In the genomic region with DNA sequence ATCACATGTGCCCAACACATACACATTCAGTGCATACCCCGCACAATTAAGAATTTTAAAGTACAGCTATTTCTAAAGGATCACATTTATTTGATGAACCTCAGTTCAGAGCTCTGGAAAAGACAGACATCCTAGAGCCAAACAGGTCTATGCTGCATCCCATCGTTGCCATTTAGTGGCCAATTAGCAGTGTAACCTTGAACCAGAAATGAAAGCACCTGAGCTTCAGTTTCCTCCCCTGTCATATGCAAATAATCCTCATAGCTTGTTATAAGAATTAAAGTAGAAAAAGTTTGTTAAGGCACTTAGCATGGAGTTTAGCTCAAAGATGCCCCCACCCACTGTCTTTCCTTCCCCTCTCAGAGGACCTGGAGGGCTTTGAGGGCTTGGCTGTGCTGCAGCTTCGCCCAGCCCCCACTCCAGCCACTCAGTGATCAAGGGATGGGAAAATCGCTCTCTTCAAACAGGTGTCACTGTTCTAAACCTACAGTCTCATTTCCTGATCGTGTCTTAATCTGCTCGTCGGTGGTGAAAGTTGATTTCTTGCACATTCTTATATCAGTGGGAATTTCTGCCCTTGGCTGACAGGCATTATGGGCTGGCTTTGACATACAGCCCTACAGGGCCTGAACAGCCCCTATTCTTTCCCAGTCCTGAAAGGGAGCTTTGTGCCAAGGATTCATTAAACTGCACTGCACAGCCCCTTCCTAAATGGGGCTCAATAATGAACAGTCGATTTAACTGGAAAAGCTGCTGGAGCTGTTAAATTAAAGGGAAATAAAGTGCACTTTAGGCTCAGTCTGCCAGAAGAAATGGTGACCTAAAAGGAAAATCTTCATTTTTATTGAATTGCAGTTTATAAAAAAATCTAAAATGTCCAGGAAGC, we compare ENCODE assay signal across 12 cellular contexts. TPM values are rescaled to one million over a fixed set of nuclear protein-coding genes. Genes with fewer than 3 reads are reported as not detected.
DNase-seq lines count a peak whose midpoint lies in the region; ATAC-seq and TF ChIP-seq lines count a peak whose summit lies in the region.
"Had no signal": no experiment of that assay in that cellular context is flagged by ENCODE, and none has a peak within 500 bp of the region (broad histone marks: within the 10 kb centered on the region; RNA-seq: fewer than 3 reads in every experiment).

No MANE protein-coding gene starts in this region.

- intact Hi-C loops in Right ventricle myocardium inferior (cut with DNase I) (no loop called here), heart right ventricle (cut with DNase I) (no loop called here)

- H3K4me3 ChIP-seq in heart right ventricle (no peak overlapping the region), HAP-1 (no peak overlapping the region)

- POLR2A ChIA-PET in WTC11 (lab: Charles Lee), result no interaction called here

- H3K4me1 ChIP-seq in heart right ventricle (no peaks in the 10 kb centered on the region), HAP-1 (no peaks in the 10 kb centered on the region)

- H3K9me3 ChIP-seq in heart right ventricle (no peaks in the 10 kb centered on the region), HAP-1 (no peaks in the 10 kb centered on the region)

- ATAC-seq in Right ventricle myocardium inferior (no peak), heart right ventricle (no peak), WTC11 (peak; percentile 75), HG02870 (IDR thresholded peaks at IDR 0.05; ENCODE audit: unreplicated experiment) (no peak), HG03521 (IDR thresholded peaks at IDR 0.05; ENCODE audit: unreplicated experiment) (no peak)

- H3K27me3 Mint-ChIP-seq in WTC11 (ENCODE audit: low read depth), result no peaks in the 10 kb centered on the region

- H3K9me3 Mint-ChIP-seq in WTC11, result no peaks in the 10 kb centered on the region

- no peaks in the 10 kb centered on the region for H3K36me3 ChIP-seq in heart right ventricle
- no peaks in the 10 kb centered on the region for H3K36me3 ChIP-seq in HAP-1 (replicated peaks)

- peaks cover 9% of the 10 kb centered on the region for H3K4me1 Mint-ChIP-seq in WTC11

- 69 to 72% methylated on average over 8 of the region's 8 CpGs for WGBS in heart right ventricle, 2 donors

- DNase-seq in Right ventricle myocardium inferior (ENCODE audit: missing footprints) (peak; percentile 20), heart right ventricle (no peak), WTC11 (ENCODE audit: low spot score) (no peak), hypothalamus (lab: John Stamatoyannopoulos, UW) (peak in 31 of 51 donors; percentile 8 to 86 (median 44)), GF-D8 (lab: John Stamatoyannopoulos, UW) (no peak), HAP-1 (ENCODE audit: low spot score in 2 of 2) (no peak)
- DNase-seq: erythroblast, NCI-H1417 treated with DMSO at 0.1 percent for 48 hours had no signal

- CTCF ChIA-PET in WTC11 (lab: Charles Lee), result interaction anchor here (0.6 to 3.2 kb wide), 3 partner anchors 7 to 61 kb away, joined by 3 to 22 read pairs (median 5); no protein-coding TSS in a partner anchor

- no peak overlapping the region for H3K4me3 Mint-ChIP-seq in WTC11

- TF ChIP-seq CTCF in heart right ventricle (IDR thresholded peaks at IDR 0.05) (no peak), WTC11 (IDR thresholded peaks at IDR 0.05) (no peak)

- H3K27ac ChIP-seq in heart right ventricle, result no peak overlapping the region

- H3K27ac Mint-ChIP-seq in WTC11, result no peak overlapping the region

- in situ Hi-C loops in HAP-1 (cut with MboI; ENCODE audit: low sequenced_read_pairs), result no loop called here

- H3K27me3 ChIP-seq in heart right ventricle (peaks cover 0 to 3% (median 0%) of the 10 kb centered on the region in 7 donors), HAP-1 (ENCODE audit: low read depth) (peaks cover 49% of the 10 kb centered on the region)

- H3K36me3 Mint-ChIP-seq in WTC11, result no peaks in the 10 kb centered on the region

TF ChIP-seq in WTC11, 78 proteins besides CTCF, POLR2A, EP300 and RAD21:
- TF ChIP-seq AFF4 (CRISPR knock-in tag; IDR thresholded peaks at IDR 0.05; ENCODE audit: borderline replicate concordance) (no peak), ELF4 (CRISPR knock-in tag; IDR thresholded peaks at IDR 0.05; ENCODE audit: low read depth) (no peak), TEAD1 (CRISPR knock-in tag; IDR thresholded peaks at IDR 0.05) (no peak)

RNA-seq across cellular contexts. Expression of gene FAM181B, which starts 23.3 kb away (rescaled TPM):
- total RNA-seq in Right ventricle myocardium inferior (0.08 TPM), heart right ventricle (under 1 TPM in 7 of 10 donors, not detected in 3; 0.06 to 0.60 (median 0.15) TPM), WTC11 (2021) (0.80 to 1.1 TPM (median 1.0 TPM) in 3 replicates)
- under 1 TPM; 0.06 to 0.29 TPM for polyA plus RNA-seq in heart right ventricle
- total RNA-seq: T-helper 2 cell treated with Interferon-gamma antibody and Interleukin-4, amounts not matched to agents 100 ng/mL and 5 ng/mL, for 36 hours had no signal
- polyA plus RNA-seq: BJ had no signal

Comparison
In these comparisons a context has a peak if more than half of its experiments do, and no peak if none do; other contexts are left out.
1. DNase-seq: peak in Right ventricle myocardium inferior (single experiment) and hypothalamus (31 of 51); none in heart right ventricle (0 of 2), WTC11 (single experiment), GF-D8 (single experiment) and HAP-1 (0 of 2).